Comparison of ENCODE assay signal across 8 cellular contexts in the genomic region with DNA sequence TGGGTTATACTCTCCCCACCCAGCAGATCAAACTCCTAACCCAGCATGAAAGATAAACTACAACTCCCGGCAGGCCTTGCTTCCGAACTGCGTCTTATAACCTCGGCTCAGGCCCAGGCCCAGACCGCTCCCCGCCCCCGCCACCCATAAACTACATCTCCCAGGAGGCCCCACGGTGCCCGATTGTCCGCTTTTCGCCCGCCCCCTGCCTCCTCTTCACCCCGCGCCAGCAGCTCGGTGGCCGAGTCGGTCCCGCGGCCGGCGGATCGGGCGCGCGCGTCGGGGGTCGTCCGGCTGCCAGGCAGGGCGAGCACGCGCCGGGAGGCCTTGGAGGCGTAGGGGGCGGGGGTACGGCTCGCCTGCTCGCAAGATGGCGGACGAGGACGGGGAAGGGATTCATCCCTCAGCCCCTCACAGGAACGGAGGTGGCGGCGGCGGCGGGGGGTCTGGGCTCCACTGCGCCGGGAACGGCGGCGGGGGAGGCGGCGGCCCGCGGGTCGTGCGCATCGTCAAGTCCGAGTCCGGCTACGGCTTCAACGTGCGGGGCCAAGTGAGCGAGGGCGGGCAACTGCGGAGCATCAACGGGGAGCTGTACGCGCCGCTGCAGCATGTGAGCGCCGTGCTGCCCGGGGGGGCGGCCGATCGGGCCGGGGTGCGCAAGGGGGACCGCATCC. TPM values are rescaled to one million over a fixed set of nuclear protein-coding genes. Genes with fewer than 3 reads are reported as not detected.
DNase-seq lines count a peak whose midpoint lies in the region; ATAC-seq and TF ChIP-seq lines count a peak whose summit lies in the region.

A gene (plus strand): TSS at position 219 of the 674 bp plus-strand sequence. CDS start 152 bp downstream, at position 371.

- H3K9me3 ChIP-seq in ectodermal cell (ENCODE audit: control insufficient read depth, low read length) (no peaks in the 10 kb centered on the region), lung (ENCODE audit: control insufficient read depth in 2 of 2, insufficient read depth in 1 of 2, low read length in 1 of 2) (no peaks in the 10 kb centered on the region)

- TF ChIP-seq CTCF in GM20000 (IDR thresholded peaks at IDR 0.05; ENCODE audit: extremely low read depth, missing control alignments) (no peak), lung (IDR thresholded peaks at IDR 0.05; ENCODE audit: control extremely low read depth, extremely low read depth) (no peak)

- 0% methylated on average over 79 of the region's 79 CpGs for WGBS in ectodermal cell, 2 experiments
- 0 to 2% methylated on average over 53 to 79 of the region's 79 CpGs for WGBS in lung, 2 donors

- H3K36me3 ChIP-seq in ectodermal cell (ENCODE audit: control insufficient read depth, insufficient read depth, low read length) (no peaks in the 10 kb centered on the region), lung (ENCODE audit: control insufficient read depth in 2 of 2, insufficient read depth in 2 of 2, low read length in 2 of 2) (no peaks in the 10 kb centered on the region)

- H3K27me3 ChIP-seq in ectodermal cell (ENCODE audit: control insufficient read depth, insufficient read depth, low read length, poor library complexity, severe bottlenecking) (no peaks in the 10 kb centered on the region), lung (ENCODE audit: control insufficient read depth, insufficient read depth) (no peaks in the 10 kb centered on the region)

- peak; percentile 95 for ATAC-seq in lung (ENCODE audit: insufficient read depth, low FRiP score)

- no peaks in the 10 kb centered on the region for H3K4me1 ChIP-seq in ectodermal cell (ENCODE audit: control insufficient read depth, insufficient read depth, low read length)
- peaks cover 0 to 4% of the 10 kb centered on the region in 2 donors for H3K4me1 ChIP-seq in lung (ENCODE audit: control insufficient read depth in 2 of 2, insufficient read depth in 2 of 2, low read length in 2 of 2)

- peak within 1 kb of the TSS; percentile 30 for H3K27ac ChIP-seq in ectodermal cell (ENCODE audit: insufficient read depth, low read depth, low read length, poor library complexity, severe bottlenecking)
- H3K27ac ChIP-seq in lung (ENCODE audit: low read depth in 1 of 2, low read length in 1 of 2): peak within 1 kb of the TSS; percentile 84 to 99

- DNase-seq in COLO668 (lab: John Stamatoyannopoulos, UW; ENCODE audit: unreplicated experiment): peak; percentile 93
- DNase-seq in GM20000 (ENCODE audit: low spot score): peak; percentile 97
- peak; percentile 93 for DNase-seq in HT-29 (ENCODE audit: low spot score)
- DNase-seq in NK-92 treated with Interleukin-12 subunit alpha and Interleukin-12 subunit beta, amount 100 ng/mL, for 24 hours (lab: John Stamatoyannopoulos, UW): peak; percentile 90
- DNase-seq in activated CD8-positive, alpha-beta memory T cell treated with anti-CD3 and anti-CD28 coated beads for 1 hour (ENCODE audit: extremely low read depth in 1 of 2, low read depth in 1 of 2): peak; percentile 74 to 75
- peak; percentile 93 for DNase-seq in lung (ENCODE audit: low spot score)
- peak; percentile 78 to 81 (median 79) for DNase-seq in stimulated activated CD4-positive, alpha-beta T cell treated with anti-CD3 and anti-CD28 coated beads, TNF-alpha, amount 100 ng/mL, for 4 hours (ENCODE audit: low read depth in 3 of 3)

- H3K4me3 ChIP-seq in ectodermal cell (ENCODE audit: insufficient read depth, low read depth, low read length) (peak within 1 kb of the TSS; percentile 91), lung (peak within 1 kb of the TSS; percentile 98)

RNA-seq across cellular contexts. Expression of the gene that starts here (rescaled TPM):
- total RNA-seq in HT-29 (2014; rRNA removed; shearing (Covaris generic)): 13.3 and 13.9 TPM in 2 replicates
- 36.7 TPM for polyA plus RNA-seq in ectodermal cell (2013, experiment 1 of 4)
- 36.6 TPM for polyA plus RNA-seq in ectodermal cell (2013, experiment 2 of 4)
- 16.4 TPM for polyA plus RNA-seq in ectodermal cell (2013, experiment 3 of 4)
- polyA plus RNA-seq in ectodermal cell (2013, experiment 4 of 4): 19.7 TPM
- 10 to 100 TPM; 40.6 to 63.7 TPM for total RNA-seq in lung
- polyA plus RNA-seq in lung: 10 to 100 TPM; 12.1 to 12.3 TPM

Comparison
In these comparisons a context has a peak if more than half of its experiments do, and no peak if none do; other contexts are left out.
1. Peak in every context shown above with its lines: DNase-seq, ATAC-seq, H3K4me3 ChIP-seq and H3K27ac ChIP-seq.